Comparison of ENCODE assay signal across 24 cellular contexts in the genomic region with DNA sequence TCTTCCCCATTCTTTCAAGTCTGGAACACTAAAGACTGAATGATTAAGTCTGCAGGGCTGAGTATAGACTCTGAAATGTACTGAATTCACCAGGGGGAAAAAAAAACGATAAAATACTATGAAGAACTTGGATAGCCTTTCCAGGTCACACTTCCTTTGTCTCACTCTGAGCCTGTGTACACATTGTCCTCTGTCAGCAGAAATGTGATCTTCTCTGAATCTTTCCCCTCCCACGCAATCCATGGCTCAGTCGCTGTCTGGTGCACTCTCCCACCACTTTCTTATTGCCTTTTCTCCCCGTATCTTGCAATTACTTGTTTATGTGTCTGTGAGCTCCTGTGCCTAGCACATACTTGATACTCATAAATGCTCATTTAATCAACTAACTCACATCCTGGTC.
A peak's percentile ranks its signal among the peaks of the same experiment; 100 is the strongest.
DNase-seq lines count a peak whose midpoint lies in the region; TF ChIP-seq lines count a peak whose summit lies in the region.
"Had no signal": no experiment of that assay in that cellular context is flagged by ENCODE, and none has a peak within 500 bp of the region (broad histone marks: within the 10 kb centered on the region; RNA-seq: fewer than 3 reads in every experiment).

No MANE protein-coding gene starts in this region.

- TF ChIP-seq CTCF in epithelial cell of esophagus (IDR thresholded peaks at IDR 0.05; ENCODE audit: insufficient read depth, low read depth, low read length, missing control alignments) = no peak
- TF ChIP-seq CTCF in BE2C (IDR thresholded peaks at IDR 0.05; ENCODE audit: low read depth, low read length) = no peak

- no peaks in the 10 kb centered on the region for H3K27me3 ChIP-seq in mesenchymal stem cell (ENCODE audit: control insufficient read depth in 1 of 2, insufficient read depth in 1 of 2, low read length in 2 of 2)
- no peaks in the 10 kb centered on the region for H3K27me3 ChIP-seq in BE2C
- H3K27me3 ChIP-seq: sigmoid colon, SJSA1, stomach, tibial artery had no signal

- 95% methylated on average over 4 of the region's 4 CpGs for WGBS in mesenchymal stem cell

- H3K18ac ChIP-seq in mesenchymal stem cell (ENCODE audit: low read depth in 1 of 2, low read length in 2 of 2) = no peak overlapping the region

- no peak overlapping the region for H2BK12ac ChIP-seq in mesenchymal stem cell (ENCODE audit: low read length in 2 of 2)

- H2AK5ac ChIP-seq in mesenchymal stem cell (ENCODE audit: low read length, severe bottlenecking) = no peak overlapping the region

- H2BK15ac ChIP-seq in mesenchymal stem cell (ENCODE audit: low read depth, poor library complexity, severe bottlenecking) = no peak overlapping the region

- H3K4me2 ChIP-seq in mesenchymal stem cell (ENCODE audit: low read length, poor library complexity, severe bottlenecking) = no peak overlapping the region

- H3K9ac ChIP-seq in mesenchymal stem cell (ENCODE audit: low read length) = peak overlapping the region; percentile 1

- no peak overlapping the region for H4K91ac ChIP-seq in mesenchymal stem cell (ENCODE audit: low read length)

- H4K8ac ChIP-seq in mesenchymal stem cell (ENCODE audit: low read length) = no peak overlapping the region

- H3K4me1 ChIP-seq in mesenchymal stem cell (ENCODE audit: control insufficient read depth, insufficient read depth, low read depth, low read length) (no peaks in the 10 kb centered on the region), BE2C (no peaks in the 10 kb centered on the region)
- H3K4me1 ChIP-seq: SJSA1, stomach, tibial artery had no signal

- no peak overlapping the region for H2BK120ac ChIP-seq in mesenchymal stem cell (ENCODE audit: low read depth, low read length)

- H3K36me3 ChIP-seq in mesenchymal stem cell (ENCODE audit: control insufficient read depth in 1 of 2, insufficient read depth in 2 of 2, low read depth in 1 of 2, low read length in 2 of 2) (no peaks in the 10 kb centered on the region), BE2C (no peaks in the 10 kb centered on the region)
- H3K36me3 ChIP-seq: sigmoid colon, SJSA1, stomach, tibial artery had no signal

- no peak overlapping the region for H3K4ac ChIP-seq in mesenchymal stem cell (ENCODE audit: low read depth in 1 of 2, low read length in 2 of 2)

- no peak overlapping the region for H2AFZ ChIP-seq in mesenchymal stem cell (ENCODE audit: low read depth, low read length)

- no peaks in the 10 kb centered on the region for H3K79me1 ChIP-seq in mesenchymal stem cell (replicated peaks; ENCODE audit: low read length, poor library complexity, severe bottlenecking)

- no peak overlapping the region for H3K23ac ChIP-seq in mesenchymal stem cell (ENCODE audit: low read length in 2 of 2)

- peak; percentile 18 for DNase-seq in NCI-H510A treated with DMSO at 0.1 percent for 48 hours (lab: John Stamatoyannopoulos, UW)
- DNase-seq in NCI-H510A (lab: John Stamatoyannopoulos, UW) = no peak
- DNase-seq in epithelial cell of esophagus (ENCODE audit: low read depth) = peak; percentile 6
- DNase-seq in mesenchymal stem cell = no peak
- DNase-seq in smooth muscle cell of the brain vasculature (ENCODE audit: low read depth, low spot score) = peak; percentile 4
- DNase-seq in activated naive CD4-positive, alpha-beta T cell treated with anti-CD3 and anti-CD28 coated beads, Interleukin-2, amount 50 U/mL, for 16 hours = no peak
- no peak for DNase-seq in BE2C
- DNase-seq in NCI-H345 treated with DMSO at 0.1 percent for 48 hours (lab: John Stamatoyannopoulos, UW; ENCODE audit: unreplicated experiment) = no peak
- DNase-seq: 8988T; activated CD4-positive, alpha-beta T cell treated with anti-CD3 and anti-CD28 coated beads, Interleukin-2, amount 50 U/mL, for 48 hours; AML-193; CD4-positive, alpha-beta memory T cell; cerebellar nuclear complex; GOT3; mammary epithelial cell; NCI-H1092; NCI-H1694 treated with DMSO at 0.1 percent for 48 hours; NCI-H774; sigmoid colon; stimulated activated CD8-positive, alpha-beta memory T cell treated with anti-CD3 and anti-CD28 coated beads, Interleukin-4, amount 100 ng/mL, for 48 hours; stomach; T-cell; tibial artery had no signal

- H3K4me3 ChIP-seq in epithelial cell of esophagus (ENCODE audit: low read length) (no peak overlapping the region), mesenchymal stem cell (ENCODE audit: insufficient read depth in 1 of 2, low read depth in 1 of 2, low read length in 2 of 2) (no peak overlapping the region), BE2C (ENCODE audit: low read depth, low read length) (no peak overlapping the region)
- H3K4me3 ChIP-seq: sigmoid colon, SJSA1, stomach, tibial artery had no signal

- H3K9me3 ChIP-seq in mesenchymal stem cell (ENCODE audit: control insufficient read depth, low read length) = no peaks in the 10 kb centered on the region
- no peaks in the 10 kb centered on the region for H3K9me3 ChIP-seq in BE2C
- H3K9me3 ChIP-seq: sigmoid colon, SJSA1, stomach, tibial artery had no signal

- no peak overlapping the region for H2BK5ac ChIP-seq in mesenchymal stem cell (ENCODE audit: low read depth, low read length, poor library complexity, severe bottlenecking)

- no peak overlapping the region for H3K27ac ChIP-seq in mesenchymal stem cell (ENCODE audit: low read length, poor library complexity, severe bottlenecking)
- H3K27ac ChIP-seq: sigmoid colon, SJSA1, stomach, tibial artery had no signal

- no peak overlapping the region for H3K14ac ChIP-seq in mesenchymal stem cell (ENCODE audit: low read length in 2 of 2)

Comparison
In these comparisons a context has a peak if more than half of its experiments do, and no peak if none do; other contexts are left out.
1. DNase-seq: peak in NCI-H510A treated with DMSO at 0.1 percent for 48 hours (single experiment), epithelial cell of esophagus (single experiment) and smooth muscle cell of the brain vasculature (single experiment); none in NCI-H510A (single experiment), mesenchymal stem cell (single experiment), activated naive CD4-positive, alpha-beta T cell treated with anti-CD3 and anti-CD28 coated beads, Interleukin-2, amount 50 U/mL, for 16 hours (single experiment), BE2C (single experiment) and NCI-H345 treated with DMSO at 0.1 percent for 48 hours (single experiment).